34 cellular contexts compared by ENCODE assay signal in the genomic region with DNA sequence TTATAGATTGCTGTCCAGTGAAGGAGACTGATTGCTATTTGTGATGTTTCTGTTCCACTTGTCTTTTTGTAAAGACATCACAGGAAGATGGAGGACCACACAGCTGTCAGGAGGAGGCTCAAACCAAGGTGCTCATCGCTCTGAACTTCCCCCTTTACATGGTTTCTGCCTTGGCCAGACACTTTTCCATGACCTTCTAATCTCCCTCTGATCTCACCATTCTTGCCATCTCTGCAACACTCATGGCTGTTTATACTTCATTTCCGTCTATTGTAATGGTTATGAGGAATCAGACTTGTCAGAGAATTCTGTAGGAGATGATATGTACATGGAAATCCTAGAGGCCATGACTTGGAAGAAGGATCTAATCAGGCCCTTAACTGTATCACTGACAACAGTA. TPM values are rescaled to one million over a fixed set of nuclear protein-coding genes. Genes with fewer than 3 reads are reported as not detected.
"Had no signal": no experiment of that assay in that cellular context is flagged by ENCODE, and none has a peak within 500 bp of the region (broad histone marks: within the 10 kb centered on the region; RNA-seq: fewer than 3 reads in every experiment).

No MANE protein-coding gene starts in this region.

- ATAC-seq: activated CD8-positive, alpha-beta T cell treated with anti-CD3 and anti-CD28 coated beads, Interleukin-2, amount 10 ng/mL, durations not matched to agents 7 days and 5 days; activated naive CD4-positive, alpha-beta T cell treated with anti-CD3 and anti-CD28 coated beads, Interleukin-2, amount 50 U/mL, for 72 hours; PC-3 had no signal

- H3K9me3 ChIP-seq: adrenal gland, Peyer's patch had no signal

- H3K4me3 ChIP-seq: adrenal gland, Peyer's patch had no signal

- DNase-seq: activated CD4-positive, alpha-beta T cell treated with anti-CD3 and anti-CD28 coated beads for 1 hour; activated CD4-positive, alpha-beta T cell treated with anti-CD3 and anti-CD28 coated beads, Interleukin-2, amount 10 ng/mL, durations not matched to agents 7 days and 5 days; activated CD4-positive, alpha-beta T cell treated with anti-CD3 and anti-CD28 coated beads, Interleukin-2, amount 50 U/mL, for 48 hours; activated CD4-positive, CD25-positive, alpha-beta regulatory T cell; activated CD8-positive, alpha-beta T cell treated with anti-CD3 and anti-CD28 coated beads, Interleukin-2, amount 10 ng/mL, durations not matched to agents 7 days and 5 days; activated gamma-delta T cell treated with Interleukin-2 at 50 U/mL for 16 hours; activated naive CD4-positive, alpha-beta T cell treated with anti-CD3 and anti-CD28 coated beads for 36 hours; activated T-cell treated with anti-CD3 and anti-CD28 coated beads, Interleukin-2, amount 50 U/mL, for 24 hours; adrenal gland; caudate nucleus; cerebellar nuclear complex; Karpas-422; KBM-7; NCI-H1105 treated with DMSO at 0.1 percent for 48 hours; NCI-H1436; NCI-H1694; NCI-H1930; NCI-H2081 treated with DMSO at 0.1 percent for 48 hours; NCI-H226; NCI-H524 treated with DMSO at 0.1 percent for 48 hours; NCI-H748 treated with DMSO at 0.1 percent for 48 hours; NK-92 treated with Interleukin-12 subunit alpha and Interleukin-12 subunit beta, amount 100 ng/mL, for 24 hours; PC-3; Peyer's patch; Right ventricle myocardium superior; SW 1271; T-helper 1 cell; T1000; WERI-Rb-1 had no signal

- H3K27ac ChIP-seq: adrenal gland, Peyer's patch, WERI-Rb-1 had no signal

- H3K27me3 ChIP-seq: adrenal gland, Peyer's patch had no signal

- H3K36me3 ChIP-seq: adrenal gland, WERI-Rb-1 had no signal

- H3K4me1 ChIP-seq: adrenal gland, Peyer's patch had no signal

RNA-seq across cellular contexts. Expression of gene TAS2R4, which starts 11.8 kb away (rescaled TPM):
- total RNA-seq: PC-3 had no signal

RNA-seq across cellular contexts. Expression of gene TAS2R3, which starts 24.4 kb away (rescaled TPM):
- polyA plus RNA-seq: adrenal gland had no signal

RNA-seq across cellular contexts. Expression of gene PRSS37, which starts 53.0 kb away (rescaled TPM):
- total RNA-seq: activated CD4-positive, alpha-beta T cell treated with anti-CD3 and anti-CD28 coated beads, Interleukin-2, amount 10 ng/mL, durations not matched to agents 7 days and 5 days; activated CD8-positive, alpha-beta T cell treated with anti-CD3 and anti-CD28 coated beads, Interleukin-2, amount 10 ng/mL, durations not matched to agents 7 days and 5 days; activated naive CD4-positive, alpha-beta T cell treated with anti-CD3 and anti-CD28 coated beads for 36 hours; activated naive CD4-positive, alpha-beta T cell treated with anti-CD3 and anti-CD28 coated beads, Interleukin-2, amount 50 U/mL, for 72 hours; adrenal gland; bronchial epithelial cell; MCF 10A; NCI-H460; PC-3; Peyer's patch; Right ventricle myocardium superior; T-helper 2 cell treated with Interferon-gamma antibody and Interleukin-4, amounts not matched to agents 100 ng/mL and 5 ng/mL, for 36 hours had no signal
- polyA plus RNA-seq: adrenal gland had no signal
